ENCODE assay signal across 15 cellular contexts in genomic region chr7:139081584-139081983, GRCh38.
"Had no signal": no experiment of that assay in that cellular context is flagged by ENCODE, and none has a peak within 500 bp of the region (broad histone marks: within the 10 kb centered on the region; RNA-seq: fewer than 3 reads in every experiment).

No MANE protein-coding gene starts in this region.

- H3K4me3 Mint-ChIP-seq: nephron progenitor cell had no signal

- H3K4me3 ChIP-seq: colonic mucosa, mucosa of descending colon, psoas muscle, sigmoid colon, suprapubic skin, upper lobe of left lung had no signal

- H3K27ac ChIP-seq: colonic mucosa, psoas muscle, sigmoid colon, suprapubic skin, upper lobe of left lung had no signal

- H3K4me1 ChIP-seq: colonic mucosa, psoas muscle, sigmoid colon, suprapubic skin had no signal

- H3K9me3 Mint-ChIP-seq: nephron progenitor cell had no signal

- DNase-seq: activated CD4-positive, CD25-positive, alpha-beta regulatory T cell treated with anti-CD3 and anti-CD28 coated beads, Interleukin-2, amount 50 U/mL, for 72 hours; colonic mucosa; foreskin melanocyte; head of caudate nucleus; left colon; mammary epithelial cell; mucosa of descending colon; nephron progenitor cell; psoas muscle; SIG-M5; sigmoid colon; stimulated activated CD4-positive, alpha-beta T cell treated with anti-CD3 and anti-CD28 coated beads, Interleukin-12 subunit alpha, Interleukin-12 subunit beta, amount 100 ng/mL, for 4 hours; T-helper 9 cell; upper lobe of left lung had no signal

- H3K9me3 ChIP-seq: colonic mucosa, mucosa of descending colon, psoas muscle, sigmoid colon, suprapubic skin, upper lobe of left lung had no signal

- H3K27me3 ChIP-seq: colonic mucosa, sigmoid colon, suprapubic skin, upper lobe of left lung had no signal

- ATAC-seq: left colon, mucosa of descending colon, psoas muscle had no signal
